1 cellular context compared by ENCODE assay signal in the genomic region with DNA sequence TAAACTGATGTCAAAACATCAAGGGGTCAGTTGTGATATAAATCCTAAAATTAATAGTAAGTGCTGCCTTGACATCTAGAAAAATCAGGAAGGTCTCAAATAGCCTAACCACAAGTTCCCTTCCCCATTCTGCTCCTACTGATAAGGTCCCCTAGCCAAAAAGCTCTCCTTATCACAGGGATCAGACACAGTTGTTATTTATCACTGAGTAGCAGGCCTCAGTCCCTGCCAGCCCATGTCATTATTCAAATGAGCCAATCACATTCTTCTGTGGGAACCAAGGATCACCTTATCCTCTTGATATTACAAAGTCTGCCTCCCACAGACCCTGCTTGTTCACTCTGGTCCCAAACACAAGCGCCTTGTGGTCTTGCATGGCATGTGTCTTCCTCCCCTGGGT.
TF ChIP-seq lines count a peak whose summit lies in the region.

No MANE protein-coding gene starts in this region.

TF ChIP-seq in K562, 482 proteins besides CTCF, POLR2A, EP300 and RAD21 (continued from another document and continues in another):
- TF ChIP-seq, protein P1, sequence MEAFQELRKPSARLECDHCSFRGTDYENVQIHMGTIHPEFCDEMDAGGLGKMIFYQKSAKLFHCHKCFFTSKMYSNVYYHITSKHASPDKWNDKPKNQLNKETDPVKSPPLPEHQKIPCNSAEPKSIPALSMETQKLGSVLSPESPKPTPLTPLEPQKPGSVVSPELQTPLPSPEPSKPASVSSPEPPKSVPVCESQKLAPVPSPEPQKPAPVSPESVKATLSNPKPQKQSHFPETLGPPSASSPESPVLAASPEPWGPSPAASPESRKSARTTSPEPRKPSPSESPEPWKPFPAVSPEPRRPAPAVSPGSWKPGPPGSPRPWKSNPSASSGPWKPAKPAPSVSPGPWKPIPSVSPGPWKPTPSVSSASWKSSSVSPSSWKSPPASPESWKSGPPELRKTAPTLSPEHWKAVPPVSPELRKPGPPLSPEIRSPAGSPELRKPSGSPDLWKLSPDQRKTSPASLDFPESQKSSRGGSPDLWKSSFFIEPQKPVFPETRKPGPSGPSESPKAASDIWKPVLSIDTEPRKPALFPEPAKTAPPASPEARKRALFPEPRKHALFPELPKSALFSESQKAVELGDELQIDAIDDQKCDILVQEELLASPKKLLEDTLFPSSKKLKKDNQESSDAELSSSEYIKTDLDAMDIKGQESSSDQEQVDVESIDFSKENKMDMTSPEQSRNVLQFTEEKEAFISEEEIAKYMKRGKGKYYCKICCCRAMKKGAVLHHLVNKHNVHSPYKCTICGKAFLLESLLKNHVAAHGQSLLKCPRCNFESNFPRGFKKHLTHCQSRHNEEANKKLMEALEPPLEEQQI (IDR thresholded peaks at IDR 0.05): peak; percentile 80; the same call in 1 of the 2 replicates
- peak; percentile 74; the same call in 1 of the 2 replicates for TF ChIP-seq ZNF589 (CRISPR knock-in tag; IDR thresholded peaks at IDR 0.05; ENCODE audit: low read depth)
- no peak for TF ChIP-seq SMAD2 (IDR thresholded peaks at IDR 0.05; ENCODE audit: low read depth, low read length)
- no peak for TF ChIP-seq MCM3 (IDR thresholded peaks at IDR 0.05)
- no peak for TF ChIP-seq HDAC6 (IDR thresholded peaks at IDR 0.05; ENCODE audit: low read depth, low read length)
- peak; percentile 80 for TF ChIP-seq GATA2 (CRISPR knock-in tag; IDR thresholded peaks at IDR 0.05)
- peak; percentile 85 for TF ChIP-seq DPF2 (IDR thresholded peaks at IDR 0.05)
- peak in 1 of 2 experiments; percentile 70; a peak in 1 of 4 replicates for TF ChIP-seq TBL1XR1 (IDR thresholded peaks at IDR 0.05; ENCODE audit: low read length in 2 of 2)
- TF ChIP-seq, protein P2, sequence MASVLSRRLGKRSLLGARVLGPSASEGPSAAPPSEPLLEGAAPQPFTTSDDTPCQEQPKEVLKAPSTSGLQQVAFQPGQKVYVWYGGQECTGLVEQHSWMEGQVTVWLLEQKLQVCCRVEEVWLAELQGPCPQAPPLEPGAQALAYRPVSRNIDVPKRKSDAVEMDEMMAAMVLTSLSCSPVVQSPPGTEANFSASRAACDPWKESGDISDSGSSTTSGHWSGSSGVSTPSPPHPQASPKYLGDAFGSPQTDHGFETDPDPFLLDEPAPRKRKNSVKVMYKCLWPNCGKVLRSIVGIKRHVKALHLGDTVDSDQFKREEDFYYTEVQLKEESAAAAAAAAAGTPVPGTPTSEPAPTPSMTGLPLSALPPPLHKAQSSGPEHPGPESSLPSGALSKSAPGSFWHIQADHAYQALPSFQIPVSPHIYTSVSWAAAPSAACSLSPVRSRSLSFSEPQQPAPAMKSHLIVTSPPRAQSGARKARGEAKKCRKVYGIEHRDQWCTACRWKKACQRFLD (CRISPR knock-in tag; IDR thresholded peaks at IDR 0.05): peak; percentile 78; the same call in 1 of the 2 replicates
- peak in 1 of 2 experiments; percentile 68; a peak in 2 of 4 replicates for TF ChIP-seq TEAD1 (CRISPR knock-in tag; IDR thresholded peaks at IDR 0.05)
- TF ChIP-seq PHB2 (IDR thresholded peaks at IDR 0.05; ENCODE audit: low read depth): peak; percentile 77; the same call in 1 of the 2 replicates
- TF ChIP-seq ZBTB8A (IDR thresholded peaks at IDR 0.05; ENCODE audit: partially characterized antibody): no peak
- 0 out of 2 replicates have a peak, but pooled peaks have one; percentile 5 for TF ChIP-seq MAFG (tag; conservative IDR thresholded peaks at IDR 0.05)
- peak; percentile 59 for TF ChIP-seq HMGN3 (IDR thresholded peaks at IDR 0.05; ENCODE audit: borderline replicate concordance, extremely low read depth, insufficient read length, low read depth, low read length)
- no peak for TF ChIP-seq NFE2L1 (tag; IDR thresholded peaks at IDR 0.05; ENCODE audit: borderline replicate concordance, low read depth)
- TF ChIP-seq, protein P3, sequence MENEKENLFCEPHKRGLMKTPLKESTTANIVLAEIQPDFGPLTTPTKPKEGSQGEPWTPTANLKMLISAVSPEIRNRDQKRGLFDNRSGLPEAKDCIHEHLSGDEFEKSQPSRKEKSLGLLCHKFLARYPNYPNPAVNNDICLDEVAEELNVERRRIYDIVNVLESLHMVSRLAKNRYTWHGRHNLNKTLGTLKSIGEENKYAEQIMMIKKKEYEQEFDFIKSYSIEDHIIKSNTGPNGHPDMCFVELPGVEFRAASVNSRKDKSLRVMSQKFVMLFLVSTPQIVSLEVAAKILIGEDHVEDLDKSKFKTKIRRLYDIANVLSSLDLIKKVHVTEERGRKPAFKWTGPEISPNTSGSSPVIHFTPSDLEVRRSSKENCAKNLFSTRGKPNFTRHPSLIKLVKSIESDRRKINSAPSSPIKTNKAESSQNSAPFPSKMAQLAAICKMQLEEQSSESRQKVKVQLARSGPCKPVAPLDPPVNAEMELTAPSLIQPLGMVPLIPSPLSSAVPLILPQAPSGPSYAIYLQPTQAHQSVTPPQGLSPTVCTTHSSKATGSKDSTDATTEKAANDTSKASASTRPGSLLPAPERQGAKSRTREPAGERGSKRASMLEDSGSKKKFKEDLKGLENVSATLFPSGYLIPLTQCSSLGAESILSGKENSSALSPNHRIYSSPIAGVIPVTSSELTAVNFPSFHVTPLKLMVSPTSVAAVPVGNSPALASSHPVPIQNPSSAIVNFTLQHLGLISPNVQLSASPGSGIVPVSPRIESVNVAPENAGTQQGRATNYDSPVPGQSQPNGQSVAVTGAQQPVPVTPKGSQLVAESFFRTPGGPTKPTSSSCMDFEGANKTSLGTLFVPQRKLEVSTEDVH (IDR thresholded peaks at IDR 0.05; ENCODE audit: low read depth, partially characterized antibody): no peak
- TF ChIP-seq, protein P4, sequence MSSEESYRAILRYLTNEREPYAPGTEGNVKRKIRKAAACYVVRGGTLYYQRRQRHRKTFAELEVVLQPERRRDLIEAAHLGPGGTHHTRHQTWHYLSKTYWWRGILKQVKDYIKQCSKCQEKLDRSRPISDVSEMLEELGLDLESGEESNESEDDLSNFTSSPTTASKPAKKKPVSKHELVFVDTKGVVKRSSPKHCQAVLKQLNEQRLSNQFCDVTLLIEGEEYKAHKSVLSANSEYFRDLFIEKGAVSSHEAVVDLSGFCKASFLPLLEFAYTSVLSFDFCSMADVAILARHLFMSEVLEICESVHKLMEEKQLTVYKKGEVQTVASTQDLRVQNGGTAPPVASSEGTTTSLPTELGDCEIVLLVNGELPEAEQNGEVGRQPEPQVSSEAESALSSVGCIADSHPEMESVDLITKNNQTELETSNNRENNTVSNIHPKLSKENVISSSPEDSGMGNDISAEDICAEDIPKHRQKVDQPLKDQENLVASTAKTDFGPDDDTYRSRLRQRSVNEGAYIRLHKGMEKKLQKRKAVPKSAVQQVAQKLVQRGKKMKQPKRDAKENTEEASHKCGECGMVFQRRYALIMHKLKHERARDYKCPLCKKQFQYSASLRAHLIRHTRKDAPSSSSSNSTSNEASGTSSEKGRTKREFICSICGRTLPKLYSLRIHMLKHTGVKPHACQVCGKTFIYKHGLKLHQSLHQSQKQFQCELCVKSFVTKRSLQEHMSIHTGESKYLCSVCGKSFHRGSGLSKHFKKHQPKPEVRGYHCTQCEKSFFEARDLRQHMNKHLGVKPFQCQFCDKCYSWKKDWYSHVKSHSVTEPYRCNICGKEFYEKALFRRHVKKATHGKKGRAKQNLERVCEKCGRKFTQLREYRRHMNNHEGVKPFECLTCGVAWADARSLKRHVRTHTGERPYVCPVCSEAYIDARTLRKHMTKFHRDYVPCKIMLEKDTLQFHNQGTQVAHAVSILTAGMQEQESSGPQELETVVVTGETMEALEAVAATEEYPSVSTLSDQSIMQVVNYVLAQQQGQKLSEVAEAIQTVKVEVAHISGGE (CRISPR knock-in tag; IDR thresholded peaks at IDR 0.05): peak in 1 of 3 experiments; percentile 73; a peak in 2 of 6 replicates
- TF ChIP-seq, protein P5, sequence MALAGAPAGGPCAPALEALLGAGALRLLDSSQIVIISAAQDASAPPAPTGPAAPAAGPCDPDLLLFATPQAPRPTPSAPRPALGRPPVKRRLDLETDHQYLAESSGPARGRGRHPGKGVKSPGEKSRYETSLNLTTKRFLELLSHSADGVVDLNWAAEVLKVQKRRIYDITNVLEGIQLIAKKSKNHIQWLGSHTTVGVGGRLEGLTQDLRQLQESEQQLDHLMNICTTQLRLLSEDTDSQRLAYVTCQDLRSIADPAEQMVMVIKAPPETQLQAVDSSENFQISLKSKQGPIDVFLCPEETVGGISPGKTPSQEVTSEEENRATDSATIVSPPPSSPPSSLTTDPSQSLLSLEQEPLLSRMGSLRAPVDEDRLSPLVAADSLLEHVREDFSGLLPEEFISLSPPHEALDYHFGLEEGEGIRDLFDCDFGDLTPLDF (CRISPR knock-in tag; IDR thresholded peaks at IDR 0.05): no peak
- peak; percentile 53; the same call in 1 of the 2 replicates for TF ChIP-seq DMBX1 (CRISPR knock-in tag; IDR thresholded peaks at IDR 0.05; ENCODE audit: borderline replicate concordance)
- 0 out of 2 replicates have a peak, but pooled peaks have one; percentile 39 for TF ChIP-seq ZNF175 (CRISPR knock-in tag; IDR thresholded peaks at IDR 0.05; ENCODE audit: low read depth)
- 0 out of 4 replicates have a peak, but pooled peaks of 1 of the 2 experiments have one; percentile 37 for TF ChIP-seq ARNT (IDR thresholded peaks at IDR 0.05)
- peak; percentile 75 for TF ChIP-seq HDAC3 (IDR thresholded peaks at IDR 0.05; ENCODE audit: borderline replicate concordance, partially characterized antibody)
- 0 out of 2 replicates have a peak, but pooled peaks have one; percentile 26 for TF ChIP-seq ZKSCAN1 (IDR thresholded peaks at IDR 0.05; ENCODE audit: low read depth, low read length)
- no peak for TF ChIP-seq PHF21A (IDR thresholded peaks at IDR 0.05; ENCODE audit: borderline replicate concordance, low read depth)
- TF ChIP-seq HDAC1 (IDR thresholded peaks at IDR 0.05): peak in 1 of 2 experiments; percentile 38; a peak in 1 of 4 replicates
- peak; percentile 51; the same call in 1 of the 2 replicates for TF ChIP-seq MTA1 (IDR thresholded peaks at IDR 0.05; ENCODE audit: borderline replicate concordance)
- TF ChIP-seq, protein P6, sequence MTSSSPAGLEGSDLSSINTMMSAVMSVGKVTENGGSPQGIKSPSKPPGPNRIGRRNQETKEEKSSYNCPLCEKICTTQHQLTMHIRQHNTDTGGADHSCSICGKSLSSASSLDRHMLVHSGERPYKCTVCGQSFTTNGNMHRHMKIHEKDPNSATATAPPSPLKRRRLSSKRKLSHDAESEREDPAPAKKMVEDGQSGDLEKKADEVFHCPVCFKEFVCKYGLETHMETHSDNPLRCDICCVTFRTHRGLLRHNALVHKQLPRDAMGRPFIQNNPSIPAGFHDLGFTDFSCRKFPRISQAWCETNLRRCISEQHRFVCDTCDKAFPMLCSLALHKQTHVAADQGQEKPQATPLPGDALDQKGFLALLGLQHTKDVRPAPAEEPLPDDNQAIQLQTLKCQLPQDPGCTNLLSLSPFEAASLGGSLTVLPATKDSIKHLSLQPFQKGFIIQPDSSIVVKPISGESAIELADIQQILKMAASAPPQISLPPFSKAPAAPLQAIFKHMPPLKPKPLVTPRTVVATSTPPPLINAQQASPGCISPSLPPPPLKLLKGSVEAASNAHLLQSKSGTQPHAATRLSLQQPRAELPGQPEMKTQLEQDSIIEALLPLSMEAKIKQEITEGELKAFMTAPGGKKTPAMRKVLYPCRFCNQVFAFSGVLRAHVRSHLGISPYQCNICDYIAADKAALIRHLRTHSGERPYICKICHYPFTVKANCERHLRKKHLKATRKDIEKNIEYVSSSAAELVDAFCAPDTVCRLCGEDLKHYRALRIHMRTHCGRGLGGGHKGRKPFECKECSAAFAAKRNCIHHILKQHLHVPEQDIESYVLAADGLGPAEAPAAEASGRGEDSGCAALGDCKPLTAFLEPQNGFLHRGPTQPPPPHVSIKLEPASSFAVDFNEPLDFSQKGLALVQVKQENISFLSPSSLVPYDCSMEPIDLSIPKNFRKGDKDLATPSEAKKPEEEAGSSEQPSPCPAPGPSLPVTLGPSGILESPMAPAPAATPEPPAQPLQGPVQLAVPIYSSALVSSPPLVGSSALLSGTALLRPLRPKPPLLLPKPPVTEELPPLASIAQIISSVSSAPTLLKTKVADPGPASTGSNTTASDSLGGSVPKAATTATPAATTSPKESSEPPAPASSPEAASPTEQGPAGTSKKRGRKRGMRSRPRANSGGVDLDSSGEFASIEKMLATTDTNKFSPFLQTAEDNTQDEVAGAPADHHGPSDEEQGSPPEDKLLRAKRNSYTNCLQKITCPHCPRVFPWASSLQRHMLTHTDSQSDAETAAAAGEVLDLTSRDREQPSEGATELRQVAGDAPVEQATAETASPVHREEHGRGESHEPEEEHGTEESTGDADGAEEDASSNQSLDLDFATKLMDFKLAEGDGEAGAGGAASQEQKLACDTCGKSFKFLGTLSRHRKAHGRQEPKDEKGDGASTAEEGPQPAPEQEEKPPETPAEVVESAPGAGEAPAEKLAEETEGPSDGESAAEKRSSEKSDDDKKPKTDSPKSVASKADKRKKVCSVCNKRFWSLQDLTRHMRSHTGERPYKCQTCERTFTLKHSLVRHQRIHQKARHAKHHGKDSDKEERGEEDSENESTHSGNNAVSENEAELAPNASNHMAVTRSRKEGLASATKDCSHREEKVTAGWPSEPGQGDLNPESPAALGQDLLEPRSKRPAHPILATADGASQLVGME (CRISPR knock-in tag; IDR thresholded peaks at IDR 0.05): no peak
- peak; percentile 68 for TF ChIP-seq CREM (IDR thresholded peaks at IDR 0.05; ENCODE audit: low read depth)
- peak; percentile 94 for TF ChIP-seq CBFA2T2 (conservative IDR thresholded peaks at IDR 0.05)
- no peak for TF ChIP-seq PHF20 (IDR thresholded peaks at IDR 0.05; ENCODE audit: partially characterized antibody)
- TF ChIP-seq ESRRA (IDR thresholded peaks at IDR 0.05; ENCODE audit: borderline replicate concordance, low read depth): peak; percentile 93; the same call in 1 of the 2 replicates
- TF ChIP-seq ZNF12 (CRISPR knock-in tag; IDR thresholded peaks at IDR 0.05): no peak
- no peak for TF ChIP-seq ZSCAN29 (IDR thresholded peaks at IDR 0.05)
- no peak for TF ChIP-seq HNRNPLL (IDR thresholded peaks at IDR 0.05; ENCODE audit: low read depth, low read length, poor library complexity, severe bottlenecking)
- TF ChIP-seq RHOXF2B (CRISPR knock-in tag; conservative IDR thresholded peaks at IDR 0.05): no peak
- TF ChIP-seq ZNF584 (CRISPR knock-in tag; IDR thresholded peaks at IDR 0.05; ENCODE audit: low read depth): peak; percentile 85
- TF ChIP-seq TGIF2 (CRISPR knock-in tag; IDR thresholded peaks at IDR 0.05): no peak
- peak; percentile 60; the same call in 1 of the 2 replicates for TF ChIP-seq MBD2 (IDR thresholded peaks at IDR 0.05; ENCODE audit: borderline replicate concordance, low read depth)
- TF ChIP-seq MEF2D (tag; conservative IDR thresholded peaks at IDR 0.05; ENCODE audit: low read depth): peak; percentile 75
